Comparison of ENCODE assay signal across 12 cellular contexts in genomic region chr1:203665986-203666385, GRCh38. TPM values are rescaled to one million over a fixed set of nuclear protein-coding genes. Genes with fewer than 3 reads are reported as not detected.
DNase-seq lines count a peak whose midpoint lies in the region; ATAC-seq and TF ChIP-seq lines count a peak whose summit lies in the region.
"Had no signal": no experiment of that assay in that cellular context is flagged by ENCODE, and none has a peak within 500 bp of the region (broad histone marks: within the 10 kb centered on the region; RNA-seq: fewer than 3 reads in every experiment).

No MANE protein-coding gene starts in this region.

- H3K27ac Mint-ChIP-seq in activated T-helper 2 cell treated with anti-CD3 and anti-CD28 coated beads, Interferon-gamma antibody, Interleukin-2, Interleukin-4, amounts not matched to agents 10 μg/mL and 5 μg/mL and 100 μg/mL, durations not matched to agents 14 hours and 24 hours and 36 hours: peak overlapping the region; percentile 13
- H3K27ac Mint-ChIP-seq: activated naive CD4-positive, alpha-beta T cell treated with anti-CD3 and anti-CD28 coated beads, Interleukin-2, amount 10 ng/mL, durations not matched to agents 7 days and 5 days had no signal

- no peak overlapping the region for H3K4me2 ChIP-seq in DND-41 (ENCODE audit: insufficient read depth, low read length)
- H3K4me2 ChIP-seq: KMS-11 had no signal

- intact Hi-C loops in activated T-helper 2 cell treated with anti-CD3 and anti-CD28 coated beads, Interferon-gamma antibody, Interleukin-2, Interleukin-4, amounts not matched to agents 10 μg/mL and 5 μg/mL and 100 μg/mL, durations not matched to agents 14 hours and 24 hours and 36 hours (cut with micrococcal nuclease): no loop called here

- H3K27me3 ChIP-seq in DND-41 (ENCODE audit: insufficient read depth, low read length, poor library complexity): no peaks in the 10 kb centered on the region

- peaks cover 48% of the 10 kb centered on the region for H3K36me3 ChIP-seq in DND-41 (ENCODE audit: insufficient read depth, low read length)

- DNase-seq in DND-41 (no peak), kidney tubule cell (ENCODE audit: low spot score) (peak; percentile 82), pons (ENCODE audit: low spot score) (no peak), DMS79 treated with DMSO at 0.1 percent for 48 hours (lab: John Stamatoyannopoulos, UW) (no peak)
- no peak for DNase-seq in activated T-helper 2 cell treated with anti-CD3 and anti-CD28 coated beads, Interferon-gamma antibody, Interleukin-2, Interleukin-4, amounts not matched to agents 10 μg/mL and 5 μg/mL and 100 μg/mL, durations not matched to agents 14 hours and 24 hours and 36 hours (ENCODE audit: low spot score)
- DNase-seq in activated effector memory CD4-positive, alpha-beta T cell treated with Interleukin-2 at 50 U/mL for 16 hours: no peak
- DNase-seq: activated naive CD4-positive, alpha-beta T cell treated with anti-CD3 and anti-CD28 coated beads, Interleukin-2, amount 10 ng/mL, durations not matched to agents 7 days and 5 days had no signal

- TF ChIP-seq CTCF in DND-41 (IDR thresholded peaks at IDR 0.05; ENCODE audit: borderline replicate concordance, extremely low read depth, low read length, poor library complexity, severe bottlenecking): no peak

- no peaks in the 10 kb centered on the region for H3K9me3 Mint-ChIP-seq in activated T-helper 2 cell treated with anti-CD3 and anti-CD28 coated beads, Interferon-gamma antibody, Interleukin-2, Interleukin-4, amounts not matched to agents 10 μg/mL and 5 μg/mL and 100 μg/mL, durations not matched to agents 14 hours and 24 hours and 36 hours
- H3K9me3 Mint-ChIP-seq: activated naive CD4-positive, alpha-beta T cell treated with anti-CD3 and anti-CD28 coated beads, Interleukin-2, amount 10 ng/mL, durations not matched to agents 7 days and 5 days; CD14-positive monocyte had no signal

- no peaks in the 10 kb centered on the region for H3K27me3 Mint-ChIP-seq in activated T-helper 2 cell treated with anti-CD3 and anti-CD28 coated beads, Interferon-gamma antibody, Interleukin-2, Interleukin-4, amounts not matched to agents 10 μg/mL and 5 μg/mL and 100 μg/mL, durations not matched to agents 14 hours and 24 hours and 36 hours (ENCODE audit: low read depth)
- H3K27me3 Mint-ChIP-seq: activated naive CD4-positive, alpha-beta T cell treated with anti-CD3 and anti-CD28 coated beads, Interleukin-2, amount 10 ng/mL, durations not matched to agents 7 days and 5 days had no signal

- H3K27ac ChIP-seq in DND-41 (ENCODE audit: low read length) (peak overlapping the region; percentile 24; the same call in 1 of the 2 replicates), skin epidermis (peak overlapping the region in 13 of 21 experiments; percentile 4 to 79 (median 42))
- H3K27ac ChIP-seq: epithelial cell of prostate, KMS-11 had no signal

- peaks cover 36% of the 10 kb centered on the region for H3K36me3 Mint-ChIP-seq in activated T-helper 2 cell treated with anti-CD3 and anti-CD28 coated beads, Interferon-gamma antibody, Interleukin-2, Interleukin-4, amounts not matched to agents 10 μg/mL and 5 μg/mL and 100 μg/mL, durations not matched to agents 14 hours and 24 hours and 36 hours (ENCODE audit: low read depth)

- H3K4me1 ChIP-seq in DND-41 (ENCODE audit: insufficient read depth, low read length): peaks cover 26% of the 10 kb centered on the region

- H3K9ac ChIP-seq in DND-41 (ENCODE audit: low read depth, low read length): no peak overlapping the region
- H3K9ac ChIP-seq: KMS-11 had no signal

- H3K9me3 ChIP-seq in DND-41 (ENCODE audit: insufficient read depth, low read length, severe bottlenecking): no peaks in the 10 kb centered on the region

- ATAC-seq in DND-41 (ENCODE audit: insufficient read depth, low read depth) (no peak), GM21825 (IDR thresholded peaks at IDR 0.05; ENCODE audit: unreplicated experiment) (no peak)

- no peak overlapping the region for H2AFZ ChIP-seq in DND-41 (ENCODE audit: low read depth, low read length)

- H3K4me1 Mint-ChIP-seq in activated T-helper 2 cell treated with anti-CD3 and anti-CD28 coated beads, Interferon-gamma antibody, Interleukin-2, Interleukin-4, amounts not matched to agents 10 μg/mL and 5 μg/mL and 100 μg/mL, durations not matched to agents 14 hours and 24 hours and 36 hours (ENCODE audit: low read depth): peaks cover 64% of the 10 kb centered on the region

- H4K20me1 ChIP-seq in DND-41 (ENCODE audit: insufficient read depth, low read length): peaks cover 50% of the 10 kb centered on the region

- H3K4me3 ChIP-seq in DND-41 (ENCODE audit: low read depth in 1 of 2, low read length in 2 of 2) (no peak overlapping the region), skin epidermis (no peak overlapping the region)

- peaks cover 96% of the 10 kb centered on the region for H3K79me2 ChIP-seq in DND-41 (ENCODE audit: insufficient read depth, low read length)

- H3K4me3 Mint-ChIP-seq in activated T-helper 2 cell treated with anti-CD3 and anti-CD28 coated beads, Interferon-gamma antibody, Interleukin-2, Interleukin-4, amounts not matched to agents 10 μg/mL and 5 μg/mL and 100 μg/mL, durations not matched to agents 14 hours and 24 hours and 36 hours (ENCODE audit: low read depth): no peak overlapping the region
- H3K4me3 Mint-ChIP-seq: activated naive CD4-positive, alpha-beta T cell treated with anti-CD3 and anti-CD28 coated beads, Interleukin-2, amount 10 ng/mL, durations not matched to agents 7 days and 5 days; CD14-positive monocyte had no signal

RNA-seq across cellular contexts. Expression of gene ATP2B4, which starts 39.4 kb away (rescaled TPM):
- 50.3 and 50.8 TPM in 2 replicates for total RNA-seq in activated T-helper 2 cell treated with anti-CD3 and anti-CD28 coated beads, Interferon-gamma antibody, Interleukin-2, Interleukin-4, amounts not matched to agents 10 μg/mL and 5 μg/mL and 100 μg/mL, durations not matched to agents 14 hours and 24 hours and 36 hours
